In the genomic region with DNA sequence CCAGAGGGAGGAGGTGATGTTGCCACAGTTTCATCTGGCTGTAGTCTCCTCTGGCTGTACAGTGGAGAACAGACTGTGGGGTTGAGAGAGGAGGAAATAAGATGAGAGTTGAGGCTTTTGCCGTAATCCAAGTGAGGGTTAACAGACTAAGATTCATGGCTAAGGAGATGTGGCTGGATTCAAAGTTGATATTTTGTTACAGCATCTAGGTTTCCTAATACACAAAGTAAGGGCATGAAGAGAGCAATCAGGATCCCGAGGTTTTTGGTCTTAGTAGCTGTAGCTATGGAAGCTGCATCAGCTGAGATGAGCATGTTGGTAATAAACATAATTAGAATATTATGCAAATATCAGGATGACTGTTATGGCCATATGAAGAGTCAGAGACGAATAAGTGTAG, we compare ENCODE assay signal across 11 cellular contexts. TPM values are rescaled to one million over a fixed set of nuclear protein-coding genes. Genes with fewer than 3 reads are reported as not detected.
DNase-seq lines count a peak whose midpoint lies in the region; ATAC-seq and TF ChIP-seq lines count a peak whose summit lies in the region.
"Had no signal": no experiment of that assay in that cellular context is flagged by ENCODE, and none has a peak within 500 bp of the region (broad histone marks: within the 10 kb centered on the region; RNA-seq: fewer than 3 reads in every experiment).

No MANE protein-coding gene starts in this region.

- H3K36me3 ChIP-seq in DND-41 (ENCODE audit: insufficient read depth, low read length), result peaks cover 61% of the 10 kb centered on the region
- H3K36me3 ChIP-seq in OCI-LY7 (ENCODE audit: insufficient read depth, low read length), result peaks cover 50% of the 10 kb centered on the region
- peaks cover 49% of the 10 kb centered on the region for H3K36me3 ChIP-seq in endodermal cell (ENCODE audit: control insufficient read depth, insufficient read depth, low read length)
- H3K36me3 ChIP-seq in neuron (ENCODE audit: insufficient read depth, low read length), result peaks cover 50% of the 10 kb centered on the region

- H3K27me3 Mint-ChIP-seq in endodermal cell (ENCODE audit: insufficient read depth), result no peaks in the 10 kb centered on the region

- TF ChIP-seq CTCF in DND-41 (IDR thresholded peaks at IDR 0.05; ENCODE audit: borderline replicate concordance, extremely low read depth, low read length, poor library complexity, severe bottlenecking) (no peak), OCI-LY7 (conservative IDR thresholded peaks at IDR 0.05; ENCODE audit: low read length) (no peak), endodermal cell (conservative IDR thresholded peaks at IDR 0.05) (no peak)

- intact Hi-C loops in OCI-LY7 (cut with micrococcal nuclease; ENCODE audit: unreplicated experiment), result no loop called here

- no peaks in the 10 kb centered on the region for H3K9me3 ChIP-seq in DND-41 (ENCODE audit: insufficient read depth, low read length, severe bottlenecking)
- H3K9me3 ChIP-seq in OCI-LY7 (ENCODE audit: low read length), result no peaks in the 10 kb centered on the region
- peaks cover 5% of the 10 kb centered on the region for H3K9me3 ChIP-seq in endodermal cell (ENCODE audit: control insufficient read depth, low read length)
- H3K9me3 ChIP-seq in neuron (ENCODE audit: low read length), result peaks cover 37% of the 10 kb centered on the region

- peaks cover 52% of the 10 kb centered on the region for H3K36me3 Mint-ChIP-seq in endodermal cell (ENCODE audit: low read depth)

- POLR2A ChIA-PET in OCI-LY7 (lab: Charles Lee), result interaction anchor here (1.0 kb wide), 1 partner anchor 9 kb away, joined by 3 read pairs; no protein-coding TSS in a partner anchor

- H4K20me1 ChIP-seq in DND-41 (ENCODE audit: insufficient read depth, low read length), result no peaks in the 10 kb centered on the region
- no peaks in the 10 kb centered on the region for H4K20me1 ChIP-seq in OCI-LY7 (ENCODE audit: insufficient read depth, low read length)

- H3K9ac ChIP-seq in DND-41 (ENCODE audit: low read depth, low read length), result peak overlapping the region; percentile 89
- H3K9ac ChIP-seq in endodermal cell (ENCODE audit: extremely low read depth, low read length, poor library complexity, severe bottlenecking), result no peak overlapping the region

- H3K4me3 ChIP-seq in DND-41 (ENCODE audit: low read depth in 1 of 2, low read length in 2 of 2) (peak overlapping the region; percentile 72 to 97; a peak in 3 of 4 replicates), OCI-LY7 (ENCODE audit: low read depth, low read length, poor library complexity, severe bottlenecking) (peak overlapping the region; percentile 92), endodermal cell (ENCODE audit: low read length) (peak overlapping the region; percentile 99), neuron (ENCODE audit: low read length) (peak overlapping the region; percentile 91)

- H3K79me2 ChIP-seq in DND-41 (ENCODE audit: insufficient read depth, low read length) (peaks cover 57% of the 10 kb centered on the region), OCI-LY7 (ENCODE audit: insufficient read depth, low read depth, low read length) (peaks cover 33% of the 10 kb centered on the region)

- H3K4me2 ChIP-seq in DND-41 (ENCODE audit: insufficient read depth, low read length) (peak overlapping the region; percentile 77), OCI-LY7 (ENCODE audit: low read length) (peak overlapping the region; percentile 93)

- DNase-seq in DND-41 (no peak), OCI-LY7 (ENCODE audit: low spot score) (no peak), endodermal cell (no peak), Kasumi-1 (lab: John Stamatoyannopoulos, UW) (no peak), NCI-H2107 treated with DMSO at 0.1 percent for 48 hours (lab: John Stamatoyannopoulos, UW; ENCODE audit: unreplicated experiment) (no peak)
- no peak for DNase-seq in activated CD4-positive, CD25-positive, alpha-beta regulatory T cell (lab: John Stamatoyannopoulos, UW)
- DNase-seq: NCI-H2029; stimulated activated CD4-positive, alpha-beta T cell treated with anti-CD3 and anti-CD28 coated beads, Interleukin-1b, Interleukin-23, amount 100 ng/mL, for 48 hours had no signal

- H3K27ac Mint-ChIP-seq in endodermal cell, result no peak overlapping the region

- ATAC-seq in DND-41 (ENCODE audit: insufficient read depth, low read depth) (no peak), GM19463 (IDR thresholded peaks at IDR 0.05; ENCODE audit: unreplicated experiment) (no peak)
- ATAC-seq: gastroesophageal sphincter had no signal

- H2AFZ ChIP-seq in DND-41 (ENCODE audit: low read depth, low read length), result no peak overlapping the region
- no peak overlapping the region for H2AFZ ChIP-seq in OCI-LY7 (ENCODE audit: low read length)
- no peak overlapping the region for H2AFZ ChIP-seq in neuron (ENCODE audit: low read depth, low read length)

- H3K27me3 ChIP-seq in DND-41 (ENCODE audit: insufficient read depth, low read length, poor library complexity), result no peaks in the 10 kb centered on the region
- no peaks in the 10 kb centered on the region for H3K27me3 ChIP-seq in endodermal cell (ENCODE audit: control insufficient read depth, insufficient read depth, low read length, poor library complexity, severe bottlenecking)
- H3K27me3 ChIP-seq in neuron (ENCODE audit: insufficient read depth, low read length), result no peaks in the 10 kb centered on the region
- H3K27me3 ChIP-seq: gastroesophageal sphincter had no signal

- H3K9me3 Mint-ChIP-seq in endodermal cell, result peaks cover 21% of the 10 kb centered on the region

- CTCF ChIA-PET in OCI-LY7 (lab: Charles Lee; ENCODE audit: unreplicated experiment), result no interaction called here

- H3K9me2 ChIP-seq in OCI-LY7 (ENCODE audit: insufficient read depth, low read length), result no peaks in the 10 kb centered on the region

- H3K4me1 Mint-ChIP-seq in endodermal cell, result peaks cover 13% of the 10 kb centered on the region

- no peak overlapping the region; the same call in 1 of the 2 replicates for H3K27ac ChIP-seq in DND-41 (ENCODE audit: low read length)
- no peak overlapping the region for H3K27ac ChIP-seq in OCI-LY7 (ENCODE audit: low read depth, low read length, poor library complexity, severe bottlenecking)
- H3K27ac ChIP-seq in endodermal cell (ENCODE audit: low read depth, low read length), result no peak overlapping the region

- BruUV-seq in OCI-LY7 (replicated peaks; lab: Mats Ljungman, UMichigan), result no TSS peak

- WGBS in endodermal cell (ENCODE audit: insufficient coverage in 1 of 2, insufficient read length in 1 of 2), 2 experiments, result 95 to 96% methylated on average over 2 to 3 of the region's 3 CpGs

- H3K4me3 Mint-ChIP-seq in endodermal cell, result peak overlapping the region; percentile 100

- H3K4me1 ChIP-seq in DND-41 (ENCODE audit: insufficient read depth, low read length) (peaks cover 33% of the 10 kb centered on the region), OCI-LY7 (ENCODE audit: insufficient read depth, low read length, poor library complexity, severe bottlenecking) (peaks cover 13% of the 10 kb centered on the region), endodermal cell (ENCODE audit: control insufficient read depth, insufficient read depth, low read length) (no peaks in the 10 kb centered on the region), neuron (ENCODE audit: insufficient read depth, low read length) (peaks cover 10% of the 10 kb centered on the region)

RNA-seq across cellular contexts. Expression of gene ZNF776, which starts 1.4 kb away (rescaled TPM):
- total RNA-seq in OCI-LY7 (2014; rRNA removed; shearing (Covaris generic)), result 17.3 and 36.0 TPM in 2 replicates
- total RNA-seq in OCI-LY7 (2022) (19.6 and 20.6 TPM in 2 replicates), endodermal cell (10 to 100 TPM; 16.2 to 21.4 TPM)
- polyA plus RNA-seq in endodermal cell (2013, experiment 1 of 2), result 19.0 TPM
- 18.1 TPM for polyA plus RNA-seq in endodermal cell (2013, experiment 2 of 2)

RNA-seq across cellular contexts. Expression of gene ZNF671, which starts 20.6 kb away (rescaled TPM):
- 9.2 and 10.8 TPM in 2 replicates for total RNA-seq in OCI-LY7 (2014; rRNA removed; shearing (Covaris generic))
- 9.8 and 11.4 TPM in 2 replicates for total RNA-seq in OCI-LY7 (2022)
- total RNA-seq in endodermal cell, result 1 to 10 TPM; 6.0 to 9.6 TPM
- polyA plus RNA-seq in endodermal cell (2013, experiment 1 of 2), result 6.7 TPM
- 5.2 TPM for polyA plus RNA-seq in endodermal cell (2013, experiment 2 of 2)

RNA-seq across cellular contexts. Expression of gene ZNF586, which starts 21.4 kb away (rescaled TPM):
- total RNA-seq in OCI-LY7 (2014; rRNA removed; shearing (Covaris generic)), result 19.7 and 21.6 TPM in 2 replicates
- total RNA-seq in OCI-LY7 (2022), result 23.8 and 25.2 TPM in 2 replicates
- total RNA-seq in endodermal cell, result 10 to 100 TPM; 15.1 to 17.0 TPM
- 8.7 TPM for polyA plus RNA-seq in endodermal cell (2013, experiment 1 of 2)
- polyA plus RNA-seq in endodermal cell (2013, experiment 2 of 2), result 7.6 TPM

RNA-seq across cellular contexts. Expression of gene ZNF154, which starts 39.0 kb away (rescaled TPM):
- not detected in 2 replicates for total RNA-seq in OCI-LY7 (2014; rRNA removed; shearing (Covaris generic))
- not detected in 2 replicates for total RNA-seq in OCI-LY7 (2022)
- 10 to 100 TPM; 15.9 to 21.2 TPM for total RNA-seq in endodermal cell
- 16.4 TPM for polyA plus RNA-seq in endodermal cell (2013, experiment 1 of 2)
- 13.3 TPM for polyA plus RNA-seq in endodermal cell (2013, experiment 2 of 2)
